Comparison of ENCODE assay signal across 8 cellular contexts in genomic region chr5:108642170-108642906, GRCh38.
DNase-seq lines count a peak whose midpoint lies in the region; ATAC-seq lines count a peak whose summit lies in the region.

No MANE protein-coding gene starts in this region.

- DNase-seq in CMK (ENCODE audit: low read depth) (peak; percentile 36), NCI-H526 (lab: John Stamatoyannopoulos, UW) (peak; percentile 36 to 62), dermis blood vessel endothelial cell (peak; percentile 88), medulla oblongata (ENCODE audit: extremely low spot score) (peak; percentile 84)
- DNase-seq in activated CD4-positive, alpha-beta T cell treated with anti-CD3 and anti-CD28 coated beads for 48 hours = peak; percentile 69
- peak; percentile 14 to 29 for DNase-seq in stimulated activated CD8-positive, alpha-beta memory T cell treated with anti-CD3 and anti-CD28 coated beads, Interleukin-15, amount 100 ng/mL, for 48 hours (ENCODE audit: low read depth in 2 of 2)

- peak; percentile 99 for ATAC-seq in GM19351 (IDR thresholded peaks at IDR 0.05; ENCODE audit: unreplicated experiment)
- peak; percentile 99 for ATAC-seq in HG03378 (IDR thresholded peaks at IDR 0.05; ENCODE audit: unreplicated experiment)

Comparison
In these comparisons a context has a peak if more than half of its experiments do, and no peak if none do; other contexts are left out.
1. Peak in every context shown above with its lines: DNase-seq and ATAC-seq.
2. DNase-seq: peak in every context shown above with its lines; median percentile 88 in dermis blood vessel endothelial cell; 84 in medulla oblongata; 69 in activated CD4-positive, alpha-beta T cell treated with anti-CD3 and anti-CD28 coated beads for 48 hours; 49 in NCI-H526; 36 in CMK; 22 in stimulated activated CD8-positive, alpha-beta memory T cell treated with anti-CD3 and anti-CD28 coated beads, Interleukin-15, amount 100 ng/mL, for 48 hours.